ENCODE assay signal across 15 cellular contexts in the genomic region with DNA sequence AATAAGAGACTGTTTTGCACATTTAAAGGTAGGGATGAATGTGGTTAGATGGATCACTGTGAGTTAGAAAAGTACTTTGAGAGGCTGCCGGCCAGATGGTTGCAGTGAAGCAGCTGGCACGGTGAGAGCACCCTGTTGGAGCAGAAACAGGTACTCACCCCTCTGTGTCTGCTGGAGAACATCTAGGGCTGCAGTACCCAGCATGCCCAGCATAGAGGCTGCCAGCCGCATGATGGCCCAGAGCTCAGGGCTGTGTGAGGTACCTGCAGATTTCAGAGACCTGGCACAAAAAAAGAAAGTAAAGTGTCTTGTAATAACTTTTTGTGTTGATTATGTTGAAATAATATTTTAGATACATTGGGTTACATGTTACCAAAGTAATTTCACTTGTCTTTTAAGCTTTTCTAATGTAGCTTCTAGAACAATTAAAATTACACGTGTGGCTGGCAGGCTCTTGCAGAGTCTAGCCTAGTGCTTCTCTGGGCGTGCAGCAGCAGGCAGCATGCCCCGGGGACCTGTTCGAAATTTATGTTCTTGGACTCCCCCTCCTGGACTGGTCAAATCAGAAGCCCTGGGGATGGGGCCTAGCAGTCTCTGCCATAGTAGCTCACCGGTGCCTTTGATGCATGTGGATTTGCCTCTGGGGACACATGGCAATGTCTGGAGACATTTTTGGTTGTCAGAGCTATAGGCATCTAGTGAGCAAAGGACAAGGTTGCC. TPM values are rescaled to one million over a fixed set of nuclear protein-coding genes. Genes with fewer than 3 reads are reported as not detected.
DNase-seq lines count a peak whose midpoint lies in the region; ATAC-seq and TF ChIP-seq lines count a peak whose summit lies in the region.
"Had no signal": no experiment of that assay in that cellular context is flagged by ENCODE, and none has a peak within 500 bp of the region (broad histone marks: within the 10 kb centered on the region; RNA-seq: fewer than 3 reads in every experiment).

No MANE protein-coding gene starts in this region.

- peaks cover 83% of the 10 kb centered on the region for H3K36me3 Mint-ChIP-seq in Caco-2 (ENCODE audit: insufficient read depth, unreplicated experiment)
- H3K36me3 Mint-ChIP-seq in activated naive CD4-positive, alpha-beta T cell treated with anti-CD3 and anti-CD28 coated beads, Interleukin-2, amount 10 ng/mL, durations not matched to agents 7 days and 5 days, result peaks cover 43% of the 10 kb centered on the region

- POLR2A ChIA-PET in Caco-2 (lab: Charles Lee), result no interaction called here

- TF ChIP-seq CTCF in GM12864 (IDR thresholded peaks at IDR 0.05; ENCODE audit: low read depth, low read length, missing control alignments) (peak; percentile 1), RWPE2 (IDR thresholded peaks at IDR 0.05; ENCODE audit: poor library complexity, severe bottlenecking) (no peak), foreskin keratinocyte (conservative IDR thresholded peaks at IDR 0.05) (peak; percentile 59), Caco-2 (IDR thresholded peaks at IDR 0.05; ENCODE audit: insufficient read depth in 1 of 2, low read depth in 1 of 2, low read length in 1 of 2, severe bottlenecking in 1 of 2, unreplicated experiment in 1 of 2) (no peak)

- no peaks in the 10 kb centered on the region for H3K27me3 Mint-ChIP-seq in Caco-2 (ENCODE audit: insufficient read depth, unreplicated experiment)
- H3K27me3 Mint-ChIP-seq in activated naive CD4-positive, alpha-beta T cell treated with anti-CD3 and anti-CD28 coated beads, Interleukin-2, amount 10 ng/mL, durations not matched to agents 7 days and 5 days, result no peaks in the 10 kb centered on the region
- H3K27me3 Mint-ChIP-seq: CD4-positive, alpha-beta memory T cell had no signal

- no peak overlapping the region for H3K9ac ChIP-seq in BLaER1

- H3K4me1 ChIP-seq in BLaER1 (peaks cover 40% of the 10 kb centered on the region), RWPE2 (ENCODE audit: insufficient read depth, poor library complexity, severe bottlenecking) (no peaks in the 10 kb centered on the region), foreskin keratinocyte (peaks cover 10% of the 10 kb centered on the region), Caco-2 (no peaks in the 10 kb centered on the region)

- no peaks in the 10 kb centered on the region for H3K9me3 Mint-ChIP-seq in Caco-2 (ENCODE audit: unreplicated experiment)
- H3K9me3 Mint-ChIP-seq in activated naive CD4-positive, alpha-beta T cell treated with anti-CD3 and anti-CD28 coated beads, Interleukin-2, amount 10 ng/mL, durations not matched to agents 7 days and 5 days, result no peaks in the 10 kb centered on the region

- ATAC-seq in RWPE2 (ENCODE audit: low read depth) (peak; percentile 62; the same call in 2 of the 3 replicates), foreskin keratinocyte (peak; percentile 83), HG03135 (IDR thresholded peaks at IDR 0.05; ENCODE audit: unreplicated experiment) (no peak)

- H3K27ac ChIP-seq in BLaER1 (no peak overlapping the region), RWPE2 (ENCODE audit: poor library complexity, severe bottlenecking) (no peak overlapping the region), foreskin keratinocyte (no peak overlapping the region)

- intact Hi-C loops in Caco-2 (cut with micrococcal nuclease; ENCODE audit: unreplicated experiment), result no loop called here

- H3K4me3 Mint-ChIP-seq in Caco-2 (ENCODE audit: unreplicated experiment), result no peak overlapping the region
- no peak overlapping the region for H3K4me3 Mint-ChIP-seq in activated naive CD4-positive, alpha-beta T cell treated with anti-CD3 and anti-CD28 coated beads, Interleukin-2, amount 10 ng/mL, durations not matched to agents 7 days and 5 days
- H3K4me3 Mint-ChIP-seq: CD4-positive, alpha-beta memory T cell had no signal

- H3K36me3 ChIP-seq in BLaER1 (peaks cover 98% of the 10 kb centered on the region), RWPE2 (ENCODE audit: low read depth) (peaks cover 69% of the 10 kb centered on the region), Caco-2 (ENCODE audit: control insufficient read depth, insufficient read depth, low read length) (no peaks in the 10 kb centered on the region; the same call in 1 of the 2 replicates)

- CTCF ChIA-PET in Caco-2 (lab: Charles Lee), result no interaction called here
- CTCF ChIA-PET in activated naive CD4-positive, alpha-beta T cell treated with anti-CD3 and anti-CD28 coated beads, Interleukin-2, amount 10 ng/mL, durations not matched to agents 7 days and 5 days (lab: Charles Lee), result interaction anchor here (2.2 kb wide), 1 partner anchor 16 kb away, joined by 7 read pairs; no protein-coding TSS in a partner anchor

- no TSS peak for BruUV-seq in Caco-2 (replicated peaks; lab: Mats Ljungman, UMichigan)

- H3K4me3 ChIP-seq in BLaER1, result no peak overlapping the region
- H3K4me3 ChIP-seq in GM12864 (ENCODE audit: low read depth, low read length), result no peak overlapping the region
- H3K4me3 ChIP-seq in RWPE2 (ENCODE audit: severe bottlenecking), result no peak overlapping the region
- no peak overlapping the region for H3K4me3 ChIP-seq in Caco-2 (ENCODE audit: low read depth, low read length)

- H3K4me2 ChIP-seq in BLaER1, result peak overlapping the region; percentile 69

- no peaks in the 10 kb centered on the region for H3K4me1 Mint-ChIP-seq in Caco-2 (ENCODE audit: low read depth, unreplicated experiment)
- H3K4me1 Mint-ChIP-seq in activated naive CD4-positive, alpha-beta T cell treated with anti-CD3 and anti-CD28 coated beads, Interleukin-2, amount 10 ng/mL, durations not matched to agents 7 days and 5 days, result peaks cover 6% of the 10 kb centered on the region

- H3K9me3 ChIP-seq in BLaER1 (no peaks in the 10 kb centered on the region), RWPE2 (ENCODE audit: severe bottlenecking) (no peaks in the 10 kb centered on the region), Caco-2 (no peaks in the 10 kb centered on the region)

- H3K27me3 ChIP-seq in BLaER1 (no peaks in the 10 kb centered on the region), RWPE2 (ENCODE audit: insufficient read depth, poor library complexity, severe bottlenecking) (no peaks in the 10 kb centered on the region), foreskin keratinocyte (no peaks in the 10 kb centered on the region), Caco-2 (replicated peaks; ENCODE audit: control insufficient read depth, insufficient read depth, low read length) (no peaks in the 10 kb centered on the region)

- DNase-seq in GM12864 (ENCODE audit: low read depth), result no peak
- DNase-seq in RWPE2 (ENCODE audit: low spot score), result no peak
- peak; percentile 44 to 66 for DNase-seq in foreskin keratinocyte
- no peak for DNase-seq in Caco-2
- no peak for DNase-seq in activated naive CD4-positive, alpha-beta T cell treated with anti-CD3 and anti-CD28 coated beads, Interleukin-2, amount 10 ng/mL, durations not matched to agents 7 days and 5 days
- DNase-seq: ACHN, NCI-H345, NCI-H748 treated with DMSO at 0.1 percent for 48 hours, SHP77 treated with DMSO at 0.1 percent for 48 hours had no signal

- no peak overlapping the region for H3K27ac Mint-ChIP-seq in Caco-2 (ENCODE audit: unreplicated experiment)
- H3K27ac Mint-ChIP-seq in activated naive CD4-positive, alpha-beta T cell treated with anti-CD3 and anti-CD28 coated beads, Interleukin-2, amount 10 ng/mL, durations not matched to agents 7 days and 5 days, result no peak overlapping the region

- H4K20me1 ChIP-seq in BLaER1, result peaks cover 76% of the 10 kb centered on the region

RNA-seq across cellular contexts. Expression of a gene that starts 11.1 kb away (rescaled TPM):
- total RNA-seq in foreskin keratinocyte (46.0 and 53.1 TPM in 2 replicates), Caco-2 (2022) (51.7 and 54.8 TPM in 2 replicates)
- polyA plus RNA-seq in foreskin keratinocyte, result 38.5 and 47.0 TPM in 2 replicates

RNA-seq across cellular contexts. Expression of a gene that starts 17.4 kb away (rescaled TPM):
- not detected in 2 replicates for total RNA-seq in foreskin keratinocyte
- not detected in 2 replicates for polyA plus RNA-seq in foreskin keratinocyte
- total RNA-seq in Caco-2 (2022), result 72.9 and 99.0 TPM in 2 replicates
- total RNA-seq: Daoy, H4, HT1080 had no signal
- polyA plus RNA-seq: CD4-positive, alpha-beta memory T cell had no signal

Comparison
In these comparisons a context has a peak if more than half of its experiments do, and no peak if none do; other contexts are left out.
1. DNase-seq: peak in foreskin keratinocyte (2 of 2); none in GM12864 (single experiment), RWPE2 (single experiment), Caco-2 (0 of 2) and activated naive CD4-positive, alpha-beta T cell treated with anti-CD3 and anti-CD28 coated beads, Interleukin-2, amount 10 ng/mL, durations not matched to agents 7 days and 5 days (single experiment).
2. CTCF ChIP-seq: peak in GM12864 (single experiment) and foreskin keratinocyte (single experiment); none in RWPE2 (single experiment) and Caco-2 (0 of 2).